ENCODE assay signal across 1 cellular context in the genomic region with DNA sequence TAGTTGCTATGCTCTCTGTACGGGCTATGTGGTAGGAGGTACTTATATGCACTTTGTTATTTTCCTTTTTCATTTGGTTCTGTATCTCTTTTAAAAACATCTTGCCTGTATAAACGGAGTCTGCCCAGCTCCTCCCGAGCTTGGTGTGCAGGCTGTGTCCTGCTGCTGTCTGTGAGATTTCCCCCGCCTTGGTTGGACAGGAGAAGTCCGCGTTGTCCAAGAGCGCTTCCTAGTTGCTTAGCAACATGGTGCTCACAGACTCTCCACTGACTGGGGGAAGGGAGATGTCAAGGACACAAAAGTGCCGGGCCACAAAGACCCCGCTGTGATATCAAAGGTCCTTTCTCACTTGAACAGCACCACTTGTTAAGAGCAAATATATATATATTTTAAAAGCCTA.
TF ChIP-seq lines count a peak whose summit lies in the region.

No MANE protein-coding gene starts in this region.

TF ChIP-seq in WTC11, 78 proteins besides CTCF, POLR2A, EP300 and RAD21 (continued from another document):
- TF ChIP-seq, protein P1, sequence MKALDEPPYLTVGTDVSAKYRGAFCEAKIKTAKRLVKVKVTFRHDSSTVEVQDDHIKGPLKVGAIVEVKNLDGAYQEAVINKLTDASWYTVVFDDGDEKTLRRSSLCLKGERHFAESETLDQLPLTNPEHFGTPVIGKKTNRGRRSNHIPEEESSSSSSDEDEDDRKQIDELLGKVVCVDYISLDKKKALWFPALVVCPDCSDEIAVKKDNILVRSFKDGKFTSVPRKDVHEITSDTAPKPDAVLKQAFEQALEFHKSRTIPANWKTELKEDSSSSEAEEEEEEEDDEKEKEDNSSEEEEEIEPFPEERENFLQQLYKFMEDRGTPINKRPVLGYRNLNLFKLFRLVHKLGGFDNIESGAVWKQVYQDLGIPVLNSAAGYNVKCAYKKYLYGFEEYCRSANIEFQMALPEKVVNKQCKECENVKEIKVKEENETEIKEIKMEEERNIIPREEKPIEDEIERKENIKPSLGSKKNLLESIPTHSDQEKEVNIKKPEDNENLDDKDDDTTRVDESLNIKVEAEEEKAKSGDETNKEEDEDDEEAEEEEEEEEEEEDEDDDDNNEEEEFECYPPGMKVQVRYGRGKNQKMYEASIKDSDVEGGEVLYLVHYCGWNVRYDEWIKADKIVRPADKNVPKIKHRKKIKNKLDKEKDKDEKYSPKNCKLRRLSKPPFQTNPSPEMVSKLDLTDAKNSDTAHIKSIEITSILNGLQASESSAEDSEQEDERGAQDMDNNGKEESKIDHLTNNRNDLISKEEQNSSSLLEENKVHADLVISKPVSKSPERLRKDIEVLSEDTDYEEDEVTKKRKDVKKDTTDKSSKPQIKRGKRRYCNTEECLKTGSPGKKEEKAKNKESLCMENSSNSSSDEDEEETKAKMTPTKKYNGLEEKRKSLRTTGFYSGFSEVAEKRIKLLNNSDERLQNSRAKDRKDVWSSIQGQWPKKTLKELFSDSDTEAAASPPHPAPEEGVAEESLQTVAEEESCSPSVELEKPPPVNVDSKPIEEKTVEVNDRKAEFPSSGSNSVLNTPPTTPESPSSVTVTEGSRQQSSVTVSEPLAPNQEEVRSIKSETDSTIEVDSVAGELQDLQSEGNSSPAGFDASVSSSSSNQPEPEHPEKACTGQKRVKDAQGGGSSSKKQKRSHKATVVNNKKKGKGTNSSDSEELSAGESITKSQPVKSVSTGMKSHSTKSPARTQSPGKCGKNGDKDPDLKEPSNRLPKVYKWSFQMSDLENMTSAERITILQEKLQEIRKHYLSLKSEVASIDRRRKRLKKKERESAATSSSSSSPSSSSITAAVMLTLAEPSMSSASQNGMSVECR (CRISPR knock-in tag; IDR thresholded peaks at IDR 0.05; ENCODE audit: borderline replicate concordance), result no peak
- TF ChIP-seq RORB (CRISPR knock-in tag; IDR thresholded peaks at IDR 0.05) (no peak), ZNF423 (CRISPR knock-in tag; IDR thresholded peaks at IDR 0.05) (no peak), GABPB1 (CRISPR knock-in tag; IDR thresholded peaks at IDR 0.05) (no peak)
- TF ChIP-seq, protein P2, sequence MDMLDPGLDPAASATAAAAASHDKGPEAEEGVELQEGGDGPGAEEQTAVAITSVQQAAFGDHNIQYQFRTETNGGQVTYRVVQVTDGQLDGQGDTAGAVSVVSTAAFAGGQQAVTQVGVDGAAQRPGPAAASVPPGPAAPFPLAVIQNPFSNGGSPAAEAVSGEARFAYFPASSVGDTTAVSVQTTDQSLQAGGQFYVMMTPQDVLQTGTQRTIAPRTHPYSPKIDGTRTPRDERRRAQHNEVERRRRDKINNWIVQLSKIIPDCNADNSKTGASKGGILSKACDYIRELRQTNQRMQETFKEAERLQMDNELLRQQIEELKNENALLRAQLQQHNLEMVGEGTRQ (CRISPR knock-in tag; IDR thresholded peaks at IDR 0.05), result no peak
